8 cellular contexts compared by ENCODE assay signal in genomic region chr12:75977952-75978671, GRCh38. TPM values are rescaled to one million over a fixed set of nuclear protein-coding genes. Genes with fewer than 3 reads are reported as not detected.
DNase-seq lines count a peak whose midpoint lies in the region; ATAC-seq, FAIRE-seq and TF ChIP-seq lines count a peak whose summit lies in the region.

No MANE protein-coding gene starts in this region.

- peak overlapping the region; percentile 96 for H3K27ac ChIP-seq in endothelial cell of umbilical vein (ENCODE audit: insufficient read depth, low read depth, low read length)

- peaks cover 44% of the 10 kb centered on the region for H3K4me1 ChIP-seq in endothelial cell of umbilical vein (ENCODE audit: control insufficient read depth, extremely low read depth, insufficient read depth, low read length)

- H3K27me3 Mint-ChIP-seq in naive thymus-derived CD8-positive, alpha-beta T cell, result no peaks in the 10 kb centered on the region

- no peaks in the 10 kb centered on the region for H3K9me3 Mint-ChIP-seq in naive thymus-derived CD8-positive, alpha-beta T cell

- no peaks in the 10 kb centered on the region for H3K9me1 ChIP-seq in endothelial cell of umbilical vein (replicated peaks; ENCODE audit: control insufficient read depth, extremely low read depth, insufficient read depth, low read length)

- peaks cover 10 to 50% (median 22%) of the 10 kb centered on the region in 4 donors for H3K4me1 Mint-ChIP-seq in naive thymus-derived CD8-positive, alpha-beta T cell

- CTCF ChIA-PET in endothelial cell of umbilical vein (lab: Charles Lee), result interaction anchor here (0.6 to 1.8 kb wide), 6 partner anchors 24 to 452 kb away, joined by 3 to 7 read pairs (median 3); partner anchors contain the start of gene PHLDA1

- no peak for TF ChIP-seq POLR2A in endothelial cell of umbilical vein (IDR thresholded peaks at IDR 0.05; ENCODE audit: low read depth, low read length)

- BruUV-seq in endothelial cell of umbilical vein (replicated peaks; lab: Mats Ljungman, UMichigan), result TSS peak; percentile 74

- ATAC-seq in GM18511 (IDR thresholded peaks at IDR 0.05; ENCODE audit: unreplicated experiment) (peak; percentile 91), HG02885 (IDR thresholded peaks at IDR 0.05; ENCODE audit: poor library complexity, unreplicated experiment) (peak; percentile 96)
- ATAC-seq in naive thymus-derived CD8-positive, alpha-beta T cell, result peak; percentile 95

- DNase-seq in NCI-H526 treated with DMSO at 0.1 percent for 48 hours (lab: John Stamatoyannopoulos, UW) (peak; percentile 83), endothelial cell of umbilical vein (ENCODE audit: low read depth, low spot score) (peak; percentile 100), NCI-H2107 (lab: John Stamatoyannopoulos, UW) (no peak)
- DNase-seq in activated CD8-positive, alpha-beta memory T cell treated with anti-CD3 and anti-CD28 coated beads for 48 hours (ENCODE audit: low read depth in 2 of 3, low spot score in 2 of 3), result peak in 2 of 3 experiments; percentile 35 to 56
- peak in 9 of 10 donors; percentile 19 to 80 (median 37) for DNase-seq in naive thymus-derived CD8-positive, alpha-beta T cell
- DNase-seq in stimulated activated CD8-positive, alpha-beta memory T cell treated with anti-CD3 and anti-CD28 coated beads, Interleukin-7, amount 100 ng/mL, for 48 hours (ENCODE audit: extremely low read depth in 1 of 2, low read depth in 1 of 2), result peak; percentile 52 to 79

- H3K36me3 ChIP-seq in endothelial cell of umbilical vein (ENCODE audit: control insufficient read depth in 2 of 2, extremely low read depth in 1 of 2, insufficient read depth in 2 of 2, low read length in 2 of 2), result no peaks in the 10 kb centered on the region

- no peak overlapping the region for H2AFZ ChIP-seq in endothelial cell of umbilical vein (ENCODE audit: low read depth, low read length)

- intact Hi-C loops in endothelial cell of umbilical vein (cut with micrococcal nuclease), result loop anchor here (1.0 to 5.0 kb wide), 13 partner anchors 19 to 451 kb away; partner anchors contain the start of genes NAP1L1 and PHLDA1

- no peak overlapping the region for H3K4me3 ChIP-seq in endothelial cell of umbilical vein (replicated peaks in 1 of 3; ENCODE audit: insufficient read depth in 1 of 3, low read depth in 1 of 3, low read length in 3 of 3)

- peak overlapping the region; percentile 60 for H3K4me2 ChIP-seq in endothelial cell of umbilical vein (ENCODE audit: insufficient read depth, low read length)

- no peaks in the 10 kb centered on the region for H3K79me2 ChIP-seq in endothelial cell of umbilical vein (ENCODE audit: control insufficient read depth, insufficient read depth, low read length)

- POLR2A ChIA-PET in endothelial cell of umbilical vein (lab: Charles Lee), result interaction anchor here (0.6 to 4.9 kb wide), 4 partner anchors 48 to 319 kb away, joined by 4 to 20 read pairs (median 6); partner anchors contain the start of gene PHLDA1
- POLR2A ChIA-PET in naive thymus-derived CD8-positive, alpha-beta T cell (lab: Charles Lee), result interaction anchor here (0.6 kb wide), 1 partner anchor 66 kb away, joined by 7 read pairs; no protein-coding TSS in a partner anchor

- peak in 1 of 2 donors; percentile 11 for TF ChIP-seq CTCF in endothelial cell of umbilical vein (IDR thresholded peaks at IDR 0.05; ENCODE audit: extremely low read depth in 1 of 2, insufficient read depth in 1 of 2, low read depth in 1 of 2, low read length in 2 of 2)

- dilution Hi-C loops in endothelial cell of umbilical vein (cut with MboI; ENCODE audit: extremely low pct_ligation_motif_present, low sequenced_read_pairs), result no loop called here

- no peaks in the 10 kb centered on the region for H3K27me3 ChIP-seq in endothelial cell of umbilical vein (ENCODE audit: control insufficient read depth in 2 of 2, insufficient read depth in 2 of 2, low read length in 2 of 2)

- no peaks in the 10 kb centered on the region for H4K20me1 ChIP-seq in endothelial cell of umbilical vein (replicated peaks; ENCODE audit: control insufficient read depth, extremely low read depth, insufficient read depth, low read length)

- peak overlapping the region; percentile 66 for H3K9ac ChIP-seq in endothelial cell of umbilical vein (replicated peaks; ENCODE audit: extremely low read depth, insufficient read depth, low read length)

- peak; percentile 96 for FAIRE-seq in endothelial cell of umbilical vein (lab: Jason Lieb, UNC)

- peak overlapping the region in 6 of 10 donors; percentile 5 to 79 (median 26) for H3K4me3 Mint-ChIP-seq in naive thymus-derived CD8-positive, alpha-beta T cell

- no peaks in the 10 kb centered on the region for H3K9me3 ChIP-seq in endothelial cell of umbilical vein (replicated peaks; ENCODE audit: control insufficient read depth, insufficient read depth, low read length)

- H3K36me3 Mint-ChIP-seq in naive thymus-derived CD8-positive, alpha-beta T cell, result no peaks in the 10 kb centered on the region

- H3K27ac Mint-ChIP-seq in naive thymus-derived CD8-positive, alpha-beta T cell, result peak overlapping the region; percentile 0 to 91 (median 40)

TF ChIP-seq in endothelial cell of umbilical vein, 7 proteins besides CTCF, POLR2A, EP300 and RAD21:
- TF ChIP-seq JUN (IDR thresholded peaks at IDR 0.05; ENCODE audit: borderline replicate concordance, insufficient read depth, insufficient read length, low read depth) (peak; percentile 100), GATA2 (IDR thresholded peaks at IDR 0.05; ENCODE audit: insufficient read depth, insufficient read length, low read depth, low read length) (peak; percentile 79), POLR2AphosphoS5 (IDR thresholded peaks at IDR 0.05; ENCODE audit: insufficient read depth, low read depth, low read length) (peak; percentile 91), EZH2 (IDR thresholded peaks at IDR 0.05; ENCODE audit: borderline replicate concordance, low read depth, low read length, severe bottlenecking) (no peak), MYC (IDR thresholded peaks at IDR 0.05; ENCODE audit: low read depth, low read length) (no peak), FOS (IDR thresholded peaks at IDR 0.05; ENCODE audit: borderline replicate concordance, insufficient read depth, low read length) (peak; percentile 100)
- TF ChIP-seq, protein P1, sequence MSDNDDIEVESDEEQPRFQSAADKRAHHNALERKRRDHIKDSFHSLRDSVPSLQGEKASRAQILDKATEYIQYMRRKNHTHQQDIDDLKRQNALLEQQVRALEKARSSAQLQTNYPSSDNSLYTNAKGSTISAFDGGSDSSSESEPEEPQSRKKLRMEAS (IDR thresholded peaks at IDR 0.05; ENCODE audit: insufficient read depth, insufficient read length), result peak; percentile 26

RNA-seq across cellular contexts. Expression of gene PHLDA1, which starts 53.5 kb away (rescaled TPM):
- 26.8 and 30.8 TPM in 2 replicates for total RNA-seq in endothelial cell of umbilical vein
- 13.8 and 14.1 TPM in 2 replicates for polyA plus RNA-seq in endothelial cell of umbilical vein
- 9.5 and 10.7 TPM in 2 replicates for polyA plus RNA-seq in endothelial cell of umbilical vein (2011; cell fraction: cytosol; rRNA removed)
- polyA plus RNA-seq in endothelial cell of umbilical vein (2011; cell fraction: nucleus; rRNA removed), result 12.0 and 13.5 TPM in 2 replicates
- 15.9 and 23.2 TPM in 2 replicates for polyA plus RNA-seq in endothelial cell of umbilical vein (2012)
- polyA minus RNA-seq in endothelial cell of umbilical vein, result 12.6 and 18.0 TPM in 2 replicates
- 6.0 TPM for polyA minus RNA-seq in endothelial cell of umbilical vein (2011; cell fraction: cytosol; rRNA and poly(A)+ RNA removed)
- polyA minus RNA-seq in endothelial cell of umbilical vein (2011; cell fraction: nucleus; rRNA and poly(A)+ RNA removed), result 23.9 and 38.3 TPM in 2 replicates
- 1 to 10 TPM; 1.1 to 1.2 TPM for total RNA-seq in naive thymus-derived CD8-positive, alpha-beta T cell
- under 1 TPM; 0.04 to 0.13 (median 0.12) TPM for polyA plus RNA-seq in naive thymus-derived CD8-positive, alpha-beta T cell

Comparison
In these comparisons a context has a peak if more than half of its experiments do, and no peak if none do; other contexts are left out.
1. RNA of gene PHLDA1, which starts 53.5 kb away (total RNA-seq): 26.8 to 30.8 TPM in endothelial cell of umbilical vein; 1.1 to 1.2 TPM in naive thymus-derived CD8-positive, alpha-beta T cell; every median in the first group is over 10 times any median in the second.
2. Peak in every context shown above with its lines, with median percentiles within 50 percentile points of each other: ATAC-seq.